In the genomic region with DNA sequence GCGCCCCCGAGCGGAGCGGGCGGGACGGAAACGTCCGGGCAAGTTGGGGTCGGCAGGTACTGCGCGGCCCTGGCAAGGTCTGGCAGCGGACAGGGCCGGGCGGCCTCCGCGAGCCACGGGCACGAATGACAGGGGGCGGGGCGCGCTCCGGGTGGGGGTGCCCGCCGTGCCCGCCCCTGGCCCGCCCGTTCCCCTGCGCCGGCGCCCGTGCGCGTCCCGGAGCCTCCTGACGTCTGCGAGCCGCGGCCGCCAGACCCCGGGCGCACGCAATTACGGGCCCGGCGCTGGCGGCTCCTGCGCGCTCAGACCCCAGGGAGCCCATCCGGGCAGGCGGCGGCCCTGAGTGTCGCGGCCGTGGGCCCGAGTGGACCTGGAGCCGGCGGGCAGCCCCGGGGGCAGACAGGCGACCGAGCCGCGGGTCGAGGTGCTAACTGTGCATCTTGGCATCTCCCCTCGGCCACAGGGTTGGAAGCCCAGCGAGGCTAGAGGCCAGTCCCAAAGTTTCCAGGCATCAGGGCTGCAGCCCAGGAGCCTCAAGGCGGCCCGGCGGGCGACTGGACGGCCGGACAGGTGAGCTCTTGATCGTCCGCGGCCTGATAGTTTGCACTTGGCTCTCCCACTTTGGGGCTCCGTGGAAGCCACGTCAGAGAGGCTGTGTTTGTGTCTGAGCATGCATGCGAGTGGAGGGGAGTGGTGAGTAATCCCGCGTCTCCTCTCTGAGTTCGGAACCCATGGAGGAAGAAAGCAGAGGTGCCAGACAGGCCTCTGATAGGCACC, we compare ENCODE assay signal across 8 cellular contexts. TPM values are rescaled to one million over a fixed set of nuclear protein-coding genes. Genes with fewer than 3 reads are reported as not detected.
A peak's percentile ranks its signal among the peaks of the same experiment; 100 is the strongest.
DNase-seq lines count a peak whose midpoint lies in the region; ATAC-seq and TF ChIP-seq lines count a peak whose summit lies in the region.

No MANE protein-coding gene starts in this region.

- H3K9me3 Mint-ChIP-seq in activated CD8-positive, alpha-beta memory T cell treated with anti-CD3 and anti-CD28 coated beads, Interleukin-2, amount 10 ng/mL, durations not matched to agents 7 days and 5 days (ENCODE audit: low read depth) = no peaks in the 10 kb centered on the region
- no peaks in the 10 kb centered on the region for H3K9me3 Mint-ChIP-seq in stimulated activated naive B cell treated with anti-CD40 and anti-IgM and Interleukin-4, amounts not matched to agents 10 μg/mL and 1 μg/mL and 100 μg/mL, for 72 hours

- H3K4me3 ChIP-seq in cardiac fibroblast (replicated peaks in 1 of 2; ENCODE audit: low read depth in 2 of 2, low read length in 2 of 2) = peak overlapping the region; percentile 54 to 95

- peak; percentile 59 for DNase-seq in activated CD8-positive, alpha-beta memory T cell treated with anti-CD3 and anti-CD28 coated beads, Interleukin-2, amount 10 ng/mL, durations not matched to agents 7 days and 5 days
- no peak for DNase-seq in activated CD8-positive, alpha-beta memory T cell treated with anti-CD3 and anti-CD28 coated beads, Interleukin-2, amount 50 U/mL, for 48 hours
- DNase-seq in RPMI7951 (ENCODE audit: low read depth) (peak; percentile 42), cardiac fibroblast (ENCODE audit: low read depth in 2 of 2) (peak; percentile 19 to 56), left colon (peak; percentile 48 to 76), putamen (ENCODE audit: low spot score) (no peak)
- no peak for DNase-seq in stimulated activated naive B cell treated with anti-CD40 and anti-IgM and Interleukin-4, amounts not matched to agents 10 μg/mL and 1 μg/mL and 100 μg/mL, for 72 hours

- peak overlapping the region; percentile 68 for H3K27ac Mint-ChIP-seq in activated CD8-positive, alpha-beta memory T cell treated with anti-CD3 and anti-CD28 coated beads, Interleukin-2, amount 10 ng/mL, durations not matched to agents 7 days and 5 days
- H3K27ac Mint-ChIP-seq in stimulated activated naive B cell treated with anti-CD40 and anti-IgM and Interleukin-4, amounts not matched to agents 10 μg/mL and 1 μg/mL and 100 μg/mL, for 72 hours = peak overlapping the region; percentile 81

- ATAC-seq in activated CD8-positive, alpha-beta memory T cell treated with anti-CD3 and anti-CD28 coated beads, Interleukin-2, amount 10 ng/mL, durations not matched to agents 7 days and 5 days = peak; percentile 18
- ATAC-seq in HG02763 (IDR thresholded peaks at IDR 0.05; ENCODE audit: unreplicated experiment) (peak; percentile 16), left colon (peak; percentile 50)
- peak; percentile 37 to 38 for ATAC-seq in stimulated activated naive B cell treated with anti-CD40 and anti-IgM and Interleukin-4, amounts not matched to agents 10 μg/mL and 1 μg/mL and 100 μg/mL, for 72 hours (replicated peaks)

- peaks cover 4% of the 10 kb centered on the region for H3K36me3 Mint-ChIP-seq in activated CD8-positive, alpha-beta memory T cell treated with anti-CD3 and anti-CD28 coated beads, Interleukin-2, amount 10 ng/mL, durations not matched to agents 7 days and 5 days
- H3K36me3 Mint-ChIP-seq in stimulated activated naive B cell treated with anti-CD40 and anti-IgM and Interleukin-4, amounts not matched to agents 10 μg/mL and 1 μg/mL and 100 μg/mL, for 72 hours = peaks cover 10 to 12% of the 10 kb centered on the region in 2 donors

- H3K27me3 Mint-ChIP-seq in activated CD8-positive, alpha-beta memory T cell treated with anti-CD3 and anti-CD28 coated beads, Interleukin-2, amount 10 ng/mL, durations not matched to agents 7 days and 5 days = no peaks in the 10 kb centered on the region
- no peaks in the 10 kb centered on the region for H3K27me3 Mint-ChIP-seq in stimulated activated naive B cell treated with anti-CD40 and anti-IgM and Interleukin-4, amounts not matched to agents 10 μg/mL and 1 μg/mL and 100 μg/mL, for 72 hours

- intact Hi-C loops in left colon (cut with DNase I, micrococcal nuclease) = no loop called here

- no peak for TF ChIP-seq CTCF in cardiac fibroblast (IDR thresholded peaks at IDR 0.05; ENCODE audit: low read depth, low read length)

- H3K4me1 Mint-ChIP-seq in activated CD8-positive, alpha-beta memory T cell treated with anti-CD3 and anti-CD28 coated beads, Interleukin-2, amount 10 ng/mL, durations not matched to agents 7 days and 5 days = peaks cover 32% of the 10 kb centered on the region
- peaks cover 18 to 24% of the 10 kb centered on the region in 2 donors for H3K4me1 Mint-ChIP-seq in stimulated activated naive B cell treated with anti-CD40 and anti-IgM and Interleukin-4, amounts not matched to agents 10 μg/mL and 1 μg/mL and 100 μg/mL, for 72 hours

- CTCF ChIA-PET in activated CD8-positive, alpha-beta memory T cell treated with anti-CD3 and anti-CD28 coated beads, Interleukin-2, amount 10 ng/mL, durations not matched to agents 7 days and 5 days (lab: Charles Lee) = interaction anchor here (1.1 to 4.9 kb wide), 2 partner anchors 13 to 42 kb away, joined by 3 to 30 read pairs; no protein-coding TSS in a partner anchor

- H3K4me3 Mint-ChIP-seq in activated CD8-positive, alpha-beta memory T cell treated with anti-CD3 and anti-CD28 coated beads, Interleukin-2, amount 10 ng/mL, durations not matched to agents 7 days and 5 days = peak overlapping the region; percentile 75
- peak overlapping the region; percentile 78 to 82 for H3K4me3 Mint-ChIP-seq in stimulated activated naive B cell treated with anti-CD40 and anti-IgM and Interleukin-4, amounts not matched to agents 10 μg/mL and 1 μg/mL and 100 μg/mL, for 72 hours

RNA-seq across cellular contexts. Expression of a gene that starts 0.9 kb away (rescaled TPM):
- 10 to 100 TPM; 40.0 to 48.3 TPM for total RNA-seq in activated CD8-positive, alpha-beta memory T cell treated with anti-CD3 and anti-CD28 coated beads, Interleukin-2, amount 10 ng/mL, durations not matched to agents 7 days and 5 days
- total RNA-seq in RPMI7951 (2014; rRNA removed; shearing (Covaris generic)) = 12.0 and 18.4 TPM in 2 replicates
- total RNA-seq in left colon = 10 to 100 TPM; 84.8 to 86.1 TPM

RNA-seq across cellular contexts. Expression of a gene that starts 15.7 kb away (rescaled TPM):
- total RNA-seq in activated CD8-positive, alpha-beta memory T cell treated with anti-CD3 and anti-CD28 coated beads, Interleukin-2, amount 10 ng/mL, durations not matched to agents 7 days and 5 days = 1 to 10 TPM in 1 of 2 experiments, under 1 TPM in 1; 0.79 to 1.2 TPM
- total RNA-seq in RPMI7951 (2014; rRNA removed; shearing (Covaris generic)) = 0.24 TPM in 1 of 2 replicates, not detected in the other
- 1 to 10 TPM; 1.2 to 7.2 TPM for total RNA-seq in left colon

RNA-seq across cellular contexts. Expression of a gene that starts 16.3 kb away (rescaled TPM):
- total RNA-seq in activated CD8-positive, alpha-beta memory T cell treated with anti-CD3 and anti-CD28 coated beads, Interleukin-2, amount 10 ng/mL, durations not matched to agents 7 days and 5 days = 1 to 10 TPM; 3.1 to 4.4 TPM
- total RNA-seq in RPMI7951 (2014; rRNA removed; shearing (Covaris generic)) = 3.4 and 3.6 TPM in 2 replicates
- 1 to 10 TPM; 3.1 to 3.3 TPM for total RNA-seq in left colon

RNA-seq across cellular contexts. Expression of a gene that starts 41.6 kb away (rescaled TPM):
- total RNA-seq in activated CD8-positive, alpha-beta memory T cell treated with anti-CD3 and anti-CD28 coated beads, Interleukin-2, amount 10 ng/mL, durations not matched to agents 7 days and 5 days = 100 to 1,000 TPM; 114 to 132 TPM
- 77.3 and 86.5 TPM in 2 replicates for total RNA-seq in RPMI7951 (2014; rRNA removed; shearing (Covaris generic))
- 100 to 1,000 TPM; 118 to 130 TPM for total RNA-seq in left colon

RNA-seq across cellular contexts. Expression of a gene that starts 42.6 kb away (rescaled TPM):
- 10 to 100 TPM; 40.5 to 45.9 TPM for total RNA-seq in activated CD8-positive, alpha-beta memory T cell treated with anti-CD3 and anti-CD28 coated beads, Interleukin-2, amount 10 ng/mL, durations not matched to agents 7 days and 5 days
- total RNA-seq in RPMI7951 (2014; rRNA removed; shearing (Covaris generic)) = 10.0 and 10.7 TPM in 2 replicates
- 10 to 100 TPM; 29.6 to 37.0 TPM for total RNA-seq in left colon

Comparison
In these comparisons a context has a peak if more than half of its experiments do, and no peak if none do; other contexts are left out.
1. DNase-seq: peak in activated CD8-positive, alpha-beta memory T cell treated with anti-CD3 and anti-CD28 coated beads, Interleukin-2, amount 10 ng/mL, durations not matched to agents 7 days and 5 days (single experiment), RPMI7951 (single experiment), cardiac fibroblast (2 of 2) and left colon (2 of 2); none in activated CD8-positive, alpha-beta memory T cell treated with anti-CD3 and anti-CD28 coated beads, Interleukin-2, amount 50 U/mL, for 48 hours (single experiment), stimulated activated naive B cell treated with anti-CD40 and anti-IgM and Interleukin-4, amounts not matched to agents 10 μg/mL and 1 μg/mL and 100 μg/mL, for 72 hours (single experiment) and putamen (single experiment).
2. Peak in every context shown above with its lines, with median percentiles within 50 percentile points of each other: ATAC-seq.